9 cellular contexts compared by ENCODE assay signal in the genomic region with DNA sequence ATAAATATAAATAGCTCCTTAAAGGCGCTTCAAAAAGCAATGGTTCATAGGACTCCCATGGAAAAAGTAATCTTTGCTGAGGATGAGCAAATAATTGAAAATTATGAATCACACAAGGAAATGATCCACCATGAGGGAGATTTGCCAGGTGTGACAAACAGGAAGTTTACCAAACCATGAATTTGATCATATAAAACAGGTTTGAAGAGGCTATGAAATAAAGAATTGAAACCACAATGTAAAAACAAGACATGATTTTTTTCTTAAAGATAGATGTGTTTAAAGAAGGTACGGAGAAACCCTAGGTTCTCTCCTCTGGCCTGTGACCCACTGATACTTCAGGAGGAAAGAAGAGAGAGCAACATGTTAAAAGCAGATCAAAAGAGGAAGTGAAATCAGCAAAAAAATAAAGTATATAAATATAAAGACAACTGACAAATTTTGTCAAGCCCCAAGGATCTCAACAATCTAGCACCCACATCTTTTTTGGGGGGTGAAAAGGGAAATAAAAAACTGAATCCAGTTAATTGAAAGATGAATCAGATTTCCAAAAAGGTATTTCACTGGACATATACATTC.
A peak's percentile ranks its signal among the peaks of the same experiment; 100 is the strongest.
DNase-seq lines count a peak whose midpoint lies in the region; ATAC-seq and TF ChIP-seq lines count a peak whose summit lies in the region.
"Had no signal": no experiment of that assay in that cellular context is flagged by ENCODE, and none has a peak within 500 bp of the region (broad histone marks: within the 10 kb centered on the region; RNA-seq: fewer than 3 reads in every experiment).

No MANE protein-coding gene starts in this region.

- H3K4me2 ChIP-seq in PC-9: peak overlapping the region; percentile 52

- peaks cover 22% of the 10 kb centered on the region for H3F3A ChIP-seq in PC-9 (ENCODE audit: insufficient read depth, low read depth)

- no peak for DNase-seq in CD4-positive, CD25-positive, alpha-beta regulatory T cell
- DNase-seq in PC-9 (peak; percentile 5 to 90), NCI-H69 (lab: John Stamatoyannopoulos, UW) (no peak), NCI-H146 treated with DMSO at 0.1 percent for 48 hours (lab: John Stamatoyannopoulos, UW; ENCODE audit: unreplicated experiment) (no peak), substantia nigra (lab: John Stamatoyannopoulos, UW) (no peak)
- no peak for DNase-seq in activated T-helper 1 cell treated with anti-CD3 and anti-CD28 coated beads, Interleukin-12 subunit alpha, Interleukin-12 subunit beta, Interleukin-2, Interleukin-4 antibody, amounts not matched to agents 30 ng/mL and 10 ng/mL and 1 ng/mL, durations not matched to agents 14 hours and 24 hours and 36 hours (ENCODE audit: low spot score)
- DNase-seq: NCI-H2081 had no signal

- peaks cover 95% of the 10 kb centered on the region for H3K79me2 ChIP-seq in PC-9 (ENCODE audit: low read depth)

- POLR2A ChIA-PET in PC-9 (lab: Charles Lee; ENCODE audit: unreplicated experiment): interaction anchor here (1.0 kb wide), 1 partner anchor 250 kb away, joined by 5 read pairs; no protein-coding TSS in a partner anchor

- H3K4me3 Mint-ChIP-seq in CD4-positive, CD25-positive, alpha-beta regulatory T cell: peak overlapping the region in 1 of 4 donors; percentile 69
- no peak overlapping the region for H3K4me3 Mint-ChIP-seq in activated T-helper 1 cell treated with anti-CD3 and anti-CD28 coated beads, Interleukin-12 subunit alpha, Interleukin-12 subunit beta, Interleukin-2, Interleukin-4 antibody, amounts not matched to agents 30 ng/mL and 10 ng/mL and 1 ng/mL, durations not matched to agents 14 hours and 24 hours and 36 hours

- 0 out of 2 replicates have a peak, but pooled peaks cover 4% of the 10 kb centered on the region for H3K9me2 ChIP-seq in PC-9 (ENCODE audit: insufficient read depth)

- TF ChIP-seq CTCF in PC-9 (conservative IDR thresholded peaks at IDR 0.05): no peak

- BruUV-seq in PC-9 (replicated peaks; lab: Mats Ljungman, UMichigan): no TSS peak

- no peaks in the 10 kb centered on the region for H3K9me3 ChIP-seq in CD4-positive, CD25-positive, alpha-beta regulatory T cell (ENCODE audit: control insufficient read depth in 2 of 2, low read length in 2 of 2)
- H3K9me3 ChIP-seq in PC-9 (ENCODE audit: insufficient read depth, low read depth): peaks cover 17% of the 10 kb centered on the region

- H3K27me3 ChIP-seq in CD4-positive, CD25-positive, alpha-beta regulatory T cell (ENCODE audit: control insufficient read depth, insufficient read depth, low read length): no peaks in the 10 kb centered on the region
- H3K27me3 ChIP-seq in PC-9 (ENCODE audit: insufficient read depth, low read depth): no peaks in the 10 kb centered on the region

- intact Hi-C loops in PC-9 (cut with micrococcal nuclease; ENCODE audit: unreplicated experiment): loop anchor here (5.0 kb wide), 1 partner anchor 35 kb away; no protein-coding TSS in a partner anchor
- intact Hi-C loops in activated T-helper 1 cell treated with anti-CD3 and anti-CD28 coated beads, Interleukin-12 subunit alpha, Interleukin-12 subunit beta, Interleukin-2, Interleukin-4 antibody, amounts not matched to agents 30 ng/mL and 10 ng/mL and 1 ng/mL, durations not matched to agents 14 hours and 24 hours and 36 hours (cut with micrococcal nuclease): no loop called here

- H2AFZ ChIP-seq in PC-9: no peak overlapping the region

- peak; percentile 24 to 37 for ATAC-seq in CD4-positive, CD25-positive, alpha-beta regulatory T cell (ENCODE audit: low read depth in 2 of 2)
- peak; percentile 86 for ATAC-seq in GM19351 (IDR thresholded peaks at IDR 0.05; ENCODE audit: unreplicated experiment)
- ATAC-seq in HG03064 (IDR thresholded peaks at IDR 0.05; ENCODE audit: low read depth, unreplicated experiment): peak; percentile 62

- H3K27me3 Mint-ChIP-seq in CD4-positive, CD25-positive, alpha-beta regulatory T cell: no peaks in the 10 kb centered on the region
- H3K27me3 Mint-ChIP-seq in activated T-helper 1 cell treated with anti-CD3 and anti-CD28 coated beads, Interleukin-12 subunit alpha, Interleukin-12 subunit beta, Interleukin-2, Interleukin-4 antibody, amounts not matched to agents 30 ng/mL and 10 ng/mL and 1 ng/mL, durations not matched to agents 14 hours and 24 hours and 36 hours (ENCODE audit: insufficient read depth): no peaks in the 10 kb centered on the region

- peaks cover 43 to 89% (median 60%) of the 10 kb centered on the region in 4 donors for H3K4me1 Mint-ChIP-seq in CD4-positive, CD25-positive, alpha-beta regulatory T cell
- peaks cover 13% of the 10 kb centered on the region for H3K4me1 Mint-ChIP-seq in activated T-helper 1 cell treated with anti-CD3 and anti-CD28 coated beads, Interleukin-12 subunit alpha, Interleukin-12 subunit beta, Interleukin-2, Interleukin-4 antibody, amounts not matched to agents 30 ng/mL and 10 ng/mL and 1 ng/mL, durations not matched to agents 14 hours and 24 hours and 36 hours (ENCODE audit: low read depth)

- peaks cover 0 to 4% (median 0%) of the 10 kb centered on the region in 7 donors for H3K9me3 Mint-ChIP-seq in CD4-positive, CD25-positive, alpha-beta regulatory T cell
- peaks cover 11% of the 10 kb centered on the region for H3K9me3 Mint-ChIP-seq in activated T-helper 1 cell treated with anti-CD3 and anti-CD28 coated beads, Interleukin-12 subunit alpha, Interleukin-12 subunit beta, Interleukin-2, Interleukin-4 antibody, amounts not matched to agents 30 ng/mL and 10 ng/mL and 1 ng/mL, durations not matched to agents 14 hours and 24 hours and 36 hours

- CTCF ChIA-PET in PC-9 (lab: Charles Lee): no interaction called here

- H3K27ac ChIP-seq in CD4-positive, CD25-positive, alpha-beta regulatory T cell (ENCODE audit: insufficient read depth, low read length, poor library complexity, severe bottlenecking): peak overlapping the region; percentile 59
- H3K27ac ChIP-seq in PC-9 (peak overlapping the region; percentile 83), substantia nigra (ENCODE audit: low read depth, low read length, poor library complexity, severe bottlenecking) (no peak overlapping the region)

- H3K4me3 ChIP-seq in CD4-positive, CD25-positive, alpha-beta regulatory T cell (ENCODE audit: low read depth, low read length): peak overlapping the region; percentile 45
- H3K4me3 ChIP-seq in PC-9: 0 out of 2 replicates have a peak overlapping the region, but pooled peaks have one; percentile 5

- peaks cover 8% of the 10 kb centered on the region for H3K36me3 ChIP-seq in CD4-positive, CD25-positive, alpha-beta regulatory T cell (ENCODE audit: control insufficient read depth, insufficient read depth, low read length)
- H3K36me3 ChIP-seq in PC-9 (ENCODE audit: low read depth): peaks cover 30% of the 10 kb centered on the region

- H3K36me3 Mint-ChIP-seq in CD4-positive, CD25-positive, alpha-beta regulatory T cell: peaks cover 40% of the 10 kb centered on the region
- H3K36me3 Mint-ChIP-seq in activated T-helper 1 cell treated with anti-CD3 and anti-CD28 coated beads, Interleukin-12 subunit alpha, Interleukin-12 subunit beta, Interleukin-2, Interleukin-4 antibody, amounts not matched to agents 30 ng/mL and 10 ng/mL and 1 ng/mL, durations not matched to agents 14 hours and 24 hours and 36 hours (ENCODE audit: low read depth): peaks cover 24% of the 10 kb centered on the region

- H3K27ac Mint-ChIP-seq in CD4-positive, CD25-positive, alpha-beta regulatory T cell: peak overlapping the region; percentile 7 to 78 (median 74)
- no peak overlapping the region for H3K27ac Mint-ChIP-seq in activated T-helper 1 cell treated with anti-CD3 and anti-CD28 coated beads, Interleukin-12 subunit alpha, Interleukin-12 subunit beta, Interleukin-2, Interleukin-4 antibody, amounts not matched to agents 30 ng/mL and 10 ng/mL and 1 ng/mL, durations not matched to agents 14 hours and 24 hours and 36 hours

- peaks cover 9% of the 10 kb centered on the region; the same call in 1 of the 2 replicates for H4K20me1 ChIP-seq in PC-9 (ENCODE audit: insufficient read depth)

- H3K4me1 ChIP-seq in CD4-positive, CD25-positive, alpha-beta regulatory T cell (ENCODE audit: control insufficient read depth, insufficient read depth, low read length, poor library complexity, severe bottlenecking): peaks cover 32% of the 10 kb centered on the region
- peaks cover 39% of the 10 kb centered on the region for H3K4me1 ChIP-seq in PC-9 (replicated peaks; ENCODE audit: insufficient read depth)

Comparison
In these comparisons a context has a peak if more than half of its experiments do, and no peak if none do; other contexts are left out.
1. ATAC-seq: peak in every context shown above with its lines; median percentile 86 in GM19351; 62 in HG03064; 30 in CD4-positive, CD25-positive, alpha-beta regulatory T cell.
2. DNase-seq: peak in PC-9 (2 of 2); none in CD4-positive, CD25-positive, alpha-beta regulatory T cell (0 of 3), activated T-helper 1 cell treated with anti-CD3 and anti-CD28 coated beads, Interleukin-12 subunit alpha, Interleukin-12 subunit beta, Interleukin-2, Interleukin-4 antibody, amounts not matched to agents 30 ng/mL and 10 ng/mL and 1 ng/mL, durations not matched to agents 14 hours and 24 hours and 36 hours (single experiment), NCI-H69 (single experiment), NCI-H146 treated with DMSO at 0.1 percent for 48 hours (single experiment) and substantia nigra (0 of 49).